ENCODE assay signal across 23 cellular contexts in the genomic region with DNA sequence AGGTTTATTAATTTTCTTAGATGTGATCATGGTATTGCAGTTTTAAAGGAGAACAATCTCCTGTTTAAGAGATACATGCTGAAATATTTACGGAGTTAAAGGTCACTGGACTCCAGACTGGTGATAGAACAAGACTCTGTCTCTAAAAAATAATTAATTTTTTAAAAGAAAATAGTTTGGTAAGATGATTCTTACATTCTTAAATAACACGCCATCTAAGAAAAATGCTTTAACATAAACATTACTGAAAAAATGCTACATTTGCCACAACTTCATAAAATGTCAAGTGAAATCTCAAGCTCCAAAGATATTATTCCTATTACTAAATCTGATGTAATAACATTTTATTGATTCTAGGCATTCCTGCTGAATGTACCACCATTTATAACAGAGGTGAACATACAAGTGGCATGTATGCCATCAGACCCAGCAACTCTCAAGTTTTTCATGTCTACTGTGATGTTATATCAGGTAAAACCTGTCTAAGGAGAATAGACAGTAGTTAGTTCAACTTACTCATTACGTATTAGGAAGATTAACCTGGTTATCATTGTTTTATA. TPM values are rescaled to one million over a fixed set of nuclear protein-coding genes. Genes with fewer than 3 reads are reported as not detected.
DNase-seq lines count a peak whose midpoint lies in the region; ATAC-seq, FAIRE-seq and TF ChIP-seq lines count a peak whose summit lies in the region.
"Had no signal": no experiment of that assay in that cellular context is flagged by ENCODE, and none has a peak within 500 bp of the region (broad histone marks: within the 10 kb centered on the region; RNA-seq: fewer than 3 reads in every experiment).

No MANE protein-coding gene starts in this region.

- no peaks in the 10 kb centered on the region for H4K20me1 ChIP-seq in HepG2 (ENCODE audit: insufficient read depth, low read length)
- H4K20me1 ChIP-seq: BLaER1 had no signal

- H3K27me3 ChIP-seq in liver (ENCODE audit: control insufficient read depth in 4 of 4, insufficient read depth in 4 of 4, low read length in 3 of 4): no peaks in the 10 kb centered on the region
- H3K27me3 ChIP-seq in HepG2 (ENCODE audit: control insufficient read depth in 1 of 2, insufficient read depth in 2 of 2, low read length in 2 of 2): no peaks in the 10 kb centered on the region
- no peaks in the 10 kb centered on the region for H3K27me3 ChIP-seq in brain microvascular endothelial cell (replicated peaks)
- H3K27me3 ChIP-seq in adrenal gland: no peaks in the 10 kb centered on the region
- H3K27me3 ChIP-seq: BLaER1 had no signal

- POLR2A ChIA-PET in HepG2 (lab: Yijun Ruan, JAX): no interaction called here

- in situ Hi-C loops in HepG2 (cut with HindIII; ENCODE audit: extremely low pct_ligation_motif_present, low pct_unique_long_range_greater_than_20kb): no loop called here
- in situ Hi-C loops in brain microvascular endothelial cell (cut with HindIII; ENCODE audit: low pct_ligation_motif_present, low sequenced_read_pairs): no loop called here

- ATAC-seq in HepG2 (no peak), Right ventricle myocardium inferior (no peak), HG03159 (IDR thresholded peaks at IDR 0.05; ENCODE audit: unreplicated experiment) (no peak), omental fat pad (ENCODE audit: low FRiP score) (no peak)
- ATAC-seq: CD8-positive, alpha-beta T cell had no signal

- TF ChIP-seq POLR2A in HepG2 (IDR thresholded peaks at IDR 0.05; ENCODE audit: insufficient read depth in 1 of 2, low read depth in 2 of 2, low read length in 2 of 2) (no peak), adrenal gland (IDR thresholded peaks at IDR 0.05) (no peak)

- H3K4me1 ChIP-seq in liver (ENCODE audit: control insufficient read depth in 4 of 4, insufficient read depth in 4 of 4, low read length in 3 of 4) (peaks cover 0 to 10% (median 4%) of the 10 kb centered on the region in 4 donors), HepG2 (ENCODE audit: insufficient read depth, low read length) (peaks cover 41% of the 10 kb centered on the region), adrenal gland (replicated peaks in 1 of 2) (no peaks in the 10 kb centered on the region)
- H3K4me1 ChIP-seq: BLaER1 had no signal

- TF ChIP-seq RAD21 in liver (IDR thresholded peaks at IDR 0.05) (no peak), HepG2 (CRISPR knock-in tag; IDR thresholded peaks at IDR 0.05) (no peak)

- no peak for TF ChIP-seq EP300 in HepG2 (IDR thresholded peaks at IDR 0.05; ENCODE audit: low read depth in 2 of 2, low read length in 2 of 2)
- TF ChIP-seq EP300 in HepG2 (CRISPR knock-in tag; IDR thresholded peaks at IDR 0.05; ENCODE audit: borderline replicate concordance): no peak

- FAIRE-seq in HepG2 (lab: Jason Lieb, UNC): no peak
- FAIRE-seq: GM12892, GM18507, H1 had no signal

- peaks cover 0 to 22% (median 4%) of the 10 kb centered on the region in 4 donors for H3K36me3 ChIP-seq in liver (ENCODE audit: control insufficient read depth in 4 of 4, insufficient read depth in 3 of 4, low read depth in 1 of 4, low read length in 3 of 4)
- H3K36me3 ChIP-seq in HepG2 (replicated peaks in 1 of 2; ENCODE audit: control insufficient read depth in 1 of 2, insufficient read depth in 2 of 2, low read length in 2 of 2): 0 out of 5 replicates have a peak, but pooled peaks cover 0 to 3% of the 10 kb centered on the region in 2 experiments
- no peaks in the 10 kb centered on the region for H3K36me3 ChIP-seq in brain microvascular endothelial cell (replicated peaks)
- H3K36me3 ChIP-seq in adrenal gland (replicated peaks in 1 of 2): no peaks in the 10 kb centered on the region
- H3K36me3 ChIP-seq: BLaER1 had no signal

- H3K9ac ChIP-seq in liver (ENCODE audit: low read depth in 1 of 2, low read length in 2 of 2) (peak overlapping the region in 1 of 2 donors; percentile 15), HepG2 (ENCODE audit: insufficient read depth, low read depth, low read length) (no peak overlapping the region)
- H3K9ac ChIP-seq: BLaER1 had no signal

- 76% methylated on average over 3 of the region's 3 CpGs for WGBS in liver
- WGBS in HepG2 (ENCODE audit: low lambda C conversion rate): 93% methylated on average over 3 of the region's 3 CpGs
- WGBS in adrenal gland, 4 donors: 95 to 97% (median 95%) methylated on average over 3 of the region's 3 CpGs

- peaks cover 3% of the 10 kb centered on the region for H3K79me2 ChIP-seq in HepG2 (ENCODE audit: insufficient read depth, low read length)

- H3K4me3 ChIP-seq in liver (ENCODE audit: low read depth in 1 of 3, low read length in 3 of 3) (no peak overlapping the region), HepG2 (replicated peaks in 1 of 3; ENCODE audit: insufficient read depth in 1 of 3, low read depth in 2 of 3, low read length in 3 of 3) (no peak overlapping the region), brain microvascular endothelial cell (ENCODE audit: low read depth, low read length) (no peak overlapping the region), adrenal gland (no peak overlapping the region)
- H3K4me3 ChIP-seq: BLaER1, PC-9 had no signal

- no peak overlapping the region for H3K27ac ChIP-seq in liver (ENCODE audit: low read depth in 1 of 2, low read length in 2 of 2)
- H3K27ac ChIP-seq in HepG2 (ENCODE audit: extremely low read length, insufficient read depth, low read length): no peak overlapping the region
- H3K27ac ChIP-seq in brain microvascular endothelial cell: peak overlapping the region; percentile 59
- H3K27ac ChIP-seq in adrenal gland: no peak overlapping the region
- H3K27ac ChIP-seq: BLaER1, PC-9, RWPE1 had no signal

- intact Hi-C loops in HepG2 (cut with micrococcal nuclease; ENCODE audit: unreplicated experiment): no loop called here
- intact Hi-C loops in Right ventricle myocardium inferior (cut with DNase I): no loop called here
- intact Hi-C loops in adrenal gland (cut with DNase I): no loop called here

- H3K9me3 ChIP-seq in liver (ENCODE audit: control insufficient read depth in 4 of 4, low read length in 3 of 4) (no peaks in the 10 kb centered on the region), HepG2 (ENCODE audit: low read length) (no peaks in the 10 kb centered on the region), adrenal gland (replicated peaks in 1 of 3) (no peaks in the 10 kb centered on the region)
- H3K9me3 ChIP-seq: BLaER1 had no signal

- TF ChIP-seq CTCF in liver (IDR thresholded peaks at IDR 0.05; ENCODE audit: low read depth, low read length, missing input control) (no peak), HepG2 (CRISPR knock-in tag; IDR thresholded peaks at IDR 0.05) (no peak), brain microvascular endothelial cell (IDR thresholded peaks at IDR 0.05; ENCODE audit: low read depth, low read length, missing control alignments) (no peak), adrenal gland (IDR thresholded peaks at IDR 0.05) (no peak), omental fat pad (IDR thresholded peaks at IDR 0.05) (no peak)

- CTCF ChIA-PET in HepG2 (lab: Yijun Ruan, JAX; ENCODE audit: low intra/inter-chr PET ratio, low total read pairs): no interaction called here

- DNase-seq in HepG2 (ENCODE audit: low spot score): no peak
- DNase-seq in brain microvascular endothelial cell: no peak
- DNase-seq in iris pigment epithelial cell (ENCODE audit: low read depth): peak; percentile 71
- no peak for DNase-seq in Right ventricle myocardium inferior (ENCODE audit: missing footprints)
- DNase-seq in adrenal gland: no peak
- no peak for DNase-seq in omental fat pad (ENCODE audit: low spot score)
- DNase-seq: 8988T; Calu3; CD8-positive, alpha-beta T cell; NCI-H1436; NCI-H1930; NCI-H226; NCI-H526; PC-9 had no signal

- no TSS peak for BruUV-seq in HepG2 (replicated peaks; lab: Mats Ljungman, UMichigan)

- H2AFZ ChIP-seq in HepG2 (ENCODE audit: low read length): no peak overlapping the region
- H2AFZ ChIP-seq: PC-9 had no signal

- H3K4me2 ChIP-seq in HepG2 (ENCODE audit: low read depth, low read length): no peak overlapping the region
- H3K4me2 ChIP-seq: BLaER1, PC-9 had no signal

TF ChIP-seq in liver, 16 proteins besides CTCF, POLR2A, EP300 and RAD21 (continues in another document):
- TF ChIP-seq SP1 (IDR thresholded peaks at IDR 0.05): no peak
- peak; percentile 32 to 44 for TF ChIP-seq HNF4A (conservative IDR thresholded peaks at IDR 0.05)

RNA-seq across cellular contexts. Expression of a gene that starts 4.2 kb away (rescaled TPM):
- total RNA-seq in liver (100 to 1,000 TPM; 121 to 162 TPM), HepG2 (2016; rRNA removed; fragmentation: Illumina TruSeq; extraction: Trizol) (0.22 and 0.51 TPM in 2 replicates), Right ventricle myocardium inferior (not detected), adrenal gland (under 1 TPM in 1 of 8 donors, not detected in 7; 0.18 TPM), omental fat pad (not detected)
- polyA plus RNA-seq in liver (100 to 1,000 TPM; 182 to 238 TPM), HepG2 (2011; rRNA removed) (0.40 and 1.3 TPM in 2 replicates), adrenal gland (under 1 TPM in 1 of 3 donors, not detected in 2; 0.07 TPM)
- total RNA-seq in HepG2 (2016; cell fraction: cytosol; rRNA removed; fragmentation: Illumina TruSeq; extraction: Trizol; ENCODE audit: low read depth): 0.26 TPM in 1 of 2 replicates, not detected in the other
- total RNA-seq in HepG2 (2016; cell fraction: insoluble cytoplasmic fraction; rRNA removed; fragmentation: Illumina TruSeq; extraction: Trizol): 0.22 and 0.32 TPM in 2 replicates
- 0.22 and 0.48 TPM in 2 replicates for total RNA-seq in HepG2 (2016; cell fraction: membrane; rRNA removed; fragmentation: Illumina TruSeq; extraction: Trizol)
- 0.68 and 0.75 TPM in 2 replicates for total RNA-seq in HepG2 (2016; cell fraction: nucleus; rRNA removed; fragmentation: Illumina TruSeq; extraction: Trizol)
- polyA plus RNA-seq in HepG2 (2011; cell fraction: cytosol; rRNA removed): 0.15 and 0.68 TPM in 2 replicates
- 0.12 TPM in 1 of 2 replicates, not detected in the other for polyA plus RNA-seq in HepG2 (2011; cell fraction: nucleus; rRNA removed)
- 0.60 and 2.5 TPM in 2 replicates for polyA plus RNA-seq in HepG2 (2012)
- 0.07 and 0.20 TPM in 2 replicates for polyA plus RNA-seq in HepG2 (2016; cell fraction: cytosol; fragmentation: Illumina TruSeq; extraction: Trizol; ENCODE audit: low read depth)
- polyA plus RNA-seq in HepG2 (2016; cell fraction: insoluble cytoplasmic fraction; fragmentation: Illumina TruSeq; extraction: Trizol; ENCODE audit: low read depth): 0.21 and 0.33 TPM in 2 replicates
- not detected in 2 replicates for polyA plus RNA-seq in HepG2 (2016; cell fraction: membrane; fragmentation: Illumina TruSeq; extraction: Trizol; ENCODE audit: low read depth)
- 0.37 and 0.71 TPM in 2 replicates for polyA plus RNA-seq in HepG2 (2016; cell fraction: nucleus; fragmentation: Illumina TruSeq; extraction: Trizol; ENCODE audit: insufficient read depth, low read depth)
- polyA minus RNA-seq in HepG2 (2011; rRNA and poly(A)+ RNA removed; ENCODE audit: low replicate concordance): not detected in 2 replicates
- not detected in 2 replicates for polyA minus RNA-seq in HepG2 (2011; cell fraction: cytosol; rRNA and poly(A)+ RNA removed)
- polyA minus RNA-seq in HepG2 (2011; cell fraction: nucleus; rRNA and poly(A)+ RNA removed): 0.90 and 1.6 TPM in 2 replicates
- total RNA-seq: Calu3; CD8-positive, alpha-beta T cell; H1; HT-29; M059J; PC-9 had no signal
- polyA plus RNA-seq: H1 had no signal

Comparison
In these comparisons a context has a peak if more than half of its experiments do, and no peak if none do; other contexts are left out.
1. RNA of a gene that starts 4.2 kb away (total RNA-seq): 121 to 162 TPM in liver; 0.22 to 0.75 TPM in HepG2, not detected in Right ventricle myocardium inferior (single experiment), 0.18 TPM in adrenal gland and not detected in omental fat pad; every median in the first group is over 10 times any median in the second.